ENCODE assay signal across 25 cellular contexts in genomic region chr18:31170335-31170734, GRCh38. TPM values are rescaled to one million over a fixed set of nuclear protein-coding genes. Genes with fewer than 3 reads are reported as not detected.
DNase-seq lines count a peak whose midpoint lies in the region; ATAC-seq, FAIRE-seq and TF ChIP-seq lines count a peak whose summit lies in the region.
"Had no signal": no experiment of that assay in that cellular context is flagged by ENCODE, and none has a peak within 500 bp of the region (broad histone marks: within the 10 kb centered on the region; RNA-seq: fewer than 3 reads in every experiment).

No MANE protein-coding gene starts in this region.

- no peak for FAIRE-seq in H1 (lab: Jason Lieb, UNC)
- FAIRE-seq: A549, GM12891, GM18507 had no signal

- peak; percentile 22 to 32; a peak in 3 of 4 replicates for TF ChIP-seq RAD21 in H1 (IDR thresholded peaks at IDR 0.05 in 1 of 2, conservative IDR thresholded peaks at IDR 0.05 in 1 of 2; ENCODE audit: low read depth in 2 of 2, low read length in 2 of 2)

- H4K8ac ChIP-seq in H1 (ENCODE audit: extremely low read depth, insufficient read depth, low read length): no peak overlapping the region

- no peak overlapping the region for H4K91ac ChIP-seq in H1 (replicated peaks; ENCODE audit: insufficient read length, low read length)

- H3K18ac ChIP-seq in H1 (ENCODE audit: extremely low read depth, low read length): no peak overlapping the region

- no peak overlapping the region for H2AK5ac ChIP-seq in H1 (ENCODE audit: low read depth, low read length)

- WGBS in H1 (ENCODE audit: extremely low coverage in 1 of 2, insufficient coverage in 1 of 2, insufficient read length in 1 of 2, insufficient replicate concordance in 2 of 2, low coverage in 1 of 2, low lambda C conversion rate in 2 of 2, missing lambda C conversion rate in 1 of 2), 2 experiments: 77% methylated on average over 4 of the region's 4 CpGs; no CpG with 5 or more reads in 1 of the 2 experiments
- 72 to 76% methylated on average over 4 of the region's 4 CpGs for WGBS in testis, 2 donors

- H2BK120ac ChIP-seq in H1 (replicated peaks; ENCODE audit: low read depth, low read length): no peak overlapping the region

- no peak overlapping the region for H3K56ac ChIP-seq in H1 (replicated peaks; ENCODE audit: insufficient read length, low read depth, low read length)

- H3K14ac ChIP-seq in H1 (ENCODE audit: insufficient read length): no peak overlapping the region

- H3K4me3 Mint-ChIP-seq in GM23338 (no peak overlapping the region), nephron progenitor cell (no peak overlapping the region)
- H3K4me3 Mint-ChIP-seq in activated T-cell treated with anti-CD3 and anti-CD28 coated beads, Interleukin-2, amount 50 U/mL, for 24 hours: no peak overlapping the region
- H3K4me3 Mint-ChIP-seq: CD4-positive, alpha-beta memory T cell had no signal

- no peak overlapping the region for H3K9ac ChIP-seq in H1 (replicated peaks in 1 of 4; ENCODE audit: extremely low read depth in 1 of 4, low read depth in 3 of 4, low read length in 3 of 4)
- H3K9ac ChIP-seq: BLaER1 treated with 17β-estradiol and CSF1 and Interleukin-3, amounts not matched to agents 10 nM and 100 nM had no signal

- no peaks in the 10 kb centered on the region for H3K79me1 ChIP-seq in H1 (ENCODE audit: low read depth, low read length)

- H3K36me3 Mint-ChIP-seq in GM23338 (ENCODE audit: low read depth): no peaks in the 10 kb centered on the region
- H3K36me3 Mint-ChIP-seq in nephron progenitor cell (ENCODE audit: low read depth): no peaks in the 10 kb centered on the region
- no peaks in the 10 kb centered on the region for H3K36me3 Mint-ChIP-seq in activated T-cell treated with anti-CD3 and anti-CD28 coated beads, Interleukin-2, amount 50 U/mL, for 24 hours (ENCODE audit: low read depth)
- H3K36me3 Mint-ChIP-seq: CD4-positive, alpha-beta memory T cell had no signal

- peaks cover 3% of the 10 kb centered on the region; the same call in 2 of the 3 replicates for H3K4me1 Mint-ChIP-seq in GM23338
- H3K4me1 Mint-ChIP-seq in nephron progenitor cell: peaks cover 13% of the 10 kb centered on the region
- H3K4me1 Mint-ChIP-seq in activated T-cell treated with anti-CD3 and anti-CD28 coated beads, Interleukin-2, amount 50 U/mL, for 24 hours (ENCODE audit: low read depth): no peaks in the 10 kb centered on the region

- no peaks in the 10 kb centered on the region for H3K23me2 ChIP-seq in H1 (ENCODE audit: low read depth, low read length)

- no peak overlapping the region for H2BK5ac ChIP-seq in H1 (ENCODE audit: low read depth, low read length)

- H2AFZ ChIP-seq in GM23338: no peak overlapping the region
- no peak overlapping the region for H2AFZ ChIP-seq in H1 (ENCODE audit: low read length)

- no peak for TF ChIP-seq POLR2A in H1 (IDR thresholded peaks at IDR 0.05; ENCODE audit: control extremely low read depth in 1 of 2, low read depth in 2 of 2, low read length in 2 of 2)
- TF ChIP-seq POLR2A in testis (IDR thresholded peaks at IDR 0.05): no peak

- H3K4me3 ChIP-seq in GM23338 (no peak overlapping the region), H1 (ENCODE audit: extremely low read depth in 1 of 4, insufficient read depth in 2 of 4, low read depth in 3 of 4, low read length in 4 of 4) (no peak overlapping the region), testis (no peak overlapping the region)
- H3K4me3 ChIP-seq: A549; BLaER1 treated with 17β-estradiol and CSF1 and Interleukin-3, amounts not matched to agents 10 nM and 100 nM; HAP-1 had no signal

- H3K36me3 ChIP-seq in GM23338 (ENCODE audit: insufficient read depth) (no peaks in the 10 kb centered on the region), H1 (ENCODE audit: control insufficient read depth in 2 of 4, insufficient read depth in 4 of 4, low read length in 3 of 4) (no peaks in the 10 kb centered on the region), testis (ENCODE audit: low read depth, missing control alignments) (no peaks in the 10 kb centered on the region)
- H3K36me3 ChIP-seq: BE2C; BLaER1 treated with 17β-estradiol and CSF1 and Interleukin-3, amounts not matched to agents 10 nM and 100 nM; HAP-1 had no signal

- intact Hi-C loops in testis (cut with DNase I; ENCODE audit: low total_unique reads): no loop called here

- H3K9me3 Mint-ChIP-seq in GM23338: no peaks in the 10 kb centered on the region
- H3K9me3 Mint-ChIP-seq in nephron progenitor cell: peaks cover 3% of the 10 kb centered on the region
- peaks cover 2% of the 10 kb centered on the region for H3K9me3 Mint-ChIP-seq in activated T-cell treated with anti-CD3 and anti-CD28 coated beads, Interleukin-2, amount 50 U/mL, for 24 hours

- no peaks in the 10 kb centered on the region for H3K9me3 ChIP-seq in H1 (ENCODE audit: insufficient read depth in 2 of 2, low read depth in 1 of 2, low read length in 1 of 2)
- no peaks in the 10 kb centered on the region for H3K9me3 ChIP-seq in testis
- H3K9me3 ChIP-seq: A549; BE2C; BLaER1 treated with 17β-estradiol and CSF1 and Interleukin-3, amounts not matched to agents 10 nM and 100 nM; HAP-1 had no signal

- H3K23ac ChIP-seq in H1 (ENCODE audit: insufficient read length): no peak overlapping the region

- peaks cover 3% of the 10 kb centered on the region for H3K27me3 Mint-ChIP-seq in GM23338 (ENCODE audit: insufficient read depth, low read depth, poor library complexity)
- no peaks in the 10 kb centered on the region for H3K27me3 Mint-ChIP-seq in nephron progenitor cell (ENCODE audit: low read depth, poor library complexity)
- H3K27me3 Mint-ChIP-seq in activated T-cell treated with anti-CD3 and anti-CD28 coated beads, Interleukin-2, amount 50 U/mL, for 24 hours: no peaks in the 10 kb centered on the region
- H3K27me3 Mint-ChIP-seq: CD4-positive, alpha-beta memory T cell had no signal

- no peak overlapping the region for H4K5ac ChIP-seq in H1 (ENCODE audit: insufficient read length, low read depth, low read length)

- CTCF ChIA-PET in H1 (lab: Charles Lee; ENCODE audit: partially characterized antibody): no interaction called here

- H2BK12ac ChIP-seq in H1 (ENCODE audit: low read depth, low read length): no peak overlapping the region

- H3K27ac Mint-ChIP-seq in GM23338: no peak overlapping the region
- peak overlapping the region; percentile 30 for H3K27ac Mint-ChIP-seq in nephron progenitor cell
- H3K27ac Mint-ChIP-seq in activated T-cell treated with anti-CD3 and anti-CD28 coated beads, Interleukin-2, amount 50 U/mL, for 24 hours: no peak overlapping the region
- H3K27ac Mint-ChIP-seq: CD4-positive, alpha-beta memory T cell had no signal

- H3K4me2 ChIP-seq in GM23338: no peak overlapping the region
- H3K4me2 ChIP-seq in H1 (ENCODE audit: insufficient read depth in 1 of 2, low read depth in 2 of 2, low read length in 2 of 2): no peak overlapping the region
- H3K4me2 ChIP-seq: A549; BLaER1 treated with 17β-estradiol and CSF1 and Interleukin-3, amounts not matched to agents 10 nM and 100 nM had no signal

- H3K79me2 ChIP-seq in GM23338 (replicated peaks; ENCODE audit: insufficient read depth) (no peaks in the 10 kb centered on the region), H1 (ENCODE audit: control insufficient read depth in 1 of 2, insufficient read depth in 2 of 2, low read length in 2 of 2) (no peaks in the 10 kb centered on the region)

- H3K4ac ChIP-seq in H1 (replicated peaks; ENCODE audit: insufficient read length, low read depth, low read length): no peak overlapping the region

- no peak for TF ChIP-seq EP300 in H1 (IDR thresholded peaks at IDR 0.05; ENCODE audit: borderline replicate concordance in 1 of 2, low read depth in 2 of 2, low read length in 2 of 2)

- TF ChIP-seq CTCF in GM23338 (conservative IDR thresholded peaks at IDR 0.05; ENCODE audit: low read depth in 2 of 2) (peak; percentile 8 to 16; a peak in 1 of 4 replicates), LNCAP (IDR thresholded peaks at IDR 0.05) (peak; percentile 28; the same call in 1 of the 2 replicates), H1 (IDR thresholded peaks at IDR 0.05; ENCODE audit: control extremely low read depth in 1 of 3, insufficient read depth in 1 of 3, low read depth in 1 of 3, low read length in 3 of 3) (peak in 1 of 3 experiments; percentile 37; a peak in 2 of 4 replicates), nephron progenitor cell (IDR thresholded peaks at IDR 0.05) (no peak), testis (IDR thresholded peaks at IDR 0.05) (no peak)

- no peak for DNase-seq in GM23338 (ENCODE audit: low spot score)
- no peak for DNase-seq in H1 (ENCODE audit: low read depth in 1 of 2, low spot score in 2 of 2)
- no peak for DNase-seq in nephron progenitor cell
- no peak for DNase-seq in testis
- no peak for DNase-seq in KG1 (lab: John Stamatoyannopoulos, UW)
- DNase-seq in activated T-cell treated with anti-CD3 and anti-CD28 coated beads, Interleukin-2, amount 50 U/mL, for 24 hours: no peak
- DNase-seq: 8988T; ACHN; AML-193; BE2C; Calu3; CD4-positive, alpha-beta memory T cell; COR-L47; DMS53; DMS79 treated with DMSO at 0.1 percent for 48 hours; GF-D8 had no signal

- no peaks in the 10 kb centered on the region for H4K20me1 ChIP-seq in GM23338 (replicated peaks; ENCODE audit: insufficient read depth)
- no peaks in the 10 kb centered on the region for H4K20me1 ChIP-seq in H1 (replicated peaks in 1 of 2; ENCODE audit: control insufficient read depth in 1 of 2, insufficient read depth in 2 of 2, low read length in 2 of 2)
- H4K20me1 ChIP-seq: BLaER1 treated with 17β-estradiol and CSF1 and Interleukin-3, amounts not matched to agents 10 nM and 100 nM had no signal

- H3F3A ChIP-seq in GM23338 (replicated peaks; ENCODE audit: low read depth): no peaks in the 10 kb centered on the region

- H2BK20ac ChIP-seq in H1 (ENCODE audit: low read length): no peak overlapping the region

- no peaks in the 10 kb centered on the region for H3K4me1 ChIP-seq in GM23338 (ENCODE audit: insufficient read depth)
- peaks cover 0 to 2% (median 0%) of the 10 kb centered on the region in 4 experiments; a peak in 1 of 7 replicates for H3K4me1 ChIP-seq in H1 (replicated peaks in 1 of 4; ENCODE audit: control insufficient read depth in 3 of 4, insufficient read depth in 4 of 4, low read length in 3 of 4)
- H3K4me1 ChIP-seq in testis: no peaks in the 10 kb centered on the region
- H3K4me1 ChIP-seq: A549; BE2C; BLaER1 treated with 17β-estradiol and CSF1 and Interleukin-3, amounts not matched to agents 10 nM and 100 nM; HAP-1 had no signal

- POLR2A ChIA-PET in H1 (lab: Charles Lee; ENCODE audit: partially characterized antibody): no interaction called here

- H3K27ac ChIP-seq in GM23338 (ENCODE audit: low read depth): no peak overlapping the region
- no peak overlapping the region for H3K27ac ChIP-seq in H1 (ENCODE audit: low read depth, low read length)
- no peak overlapping the region for H3K27ac ChIP-seq in testis
- H3K27ac ChIP-seq: A549; BLaER1 treated with 17β-estradiol and CSF1 and Interleukin-3, amounts not matched to agents 10 nM and 100 nM had no signal

- ATAC-seq in GM23338 (no peak), GM19351 (IDR thresholded peaks at IDR 0.05; ENCODE audit: unreplicated experiment) (no peak)
- ATAC-seq: A549 had no signal

- H3K27me3 ChIP-seq in GM23338 (ENCODE audit: insufficient read depth) (no peaks in the 10 kb centered on the region), H1 (replicated peaks in 1 of 4; ENCODE audit: control insufficient read depth in 3 of 4, extremely low read depth in 1 of 4, insufficient read depth in 3 of 4, low read length in 3 of 4) (no peaks in the 10 kb centered on the region), testis (no peaks in the 10 kb centered on the region)
- H3K27me3 ChIP-seq: BE2C; BLaER1 treated with 17β-estradiol and CSF1 and Interleukin-3, amounts not matched to agents 10 nM and 100 nM had no signal

- no peaks in the 10 kb centered on the region for H3K9me2 ChIP-seq in GM23338 (ENCODE audit: insufficient read depth)

- no peak overlapping the region for H2BK15ac ChIP-seq in H1 (ENCODE audit: low read length)

RNA-seq across cellular contexts. Expression of gene DSC1, which starts 7.7 kb away (rescaled TPM):
- total RNA-seq in GM23338 (2014; rRNA removed; shearing (Covaris generic)): not detected in 2 replicates
- polyA plus RNA-seq in GM23338 (2016; fragmentation: Nextera tagmentation; extraction: Ambion mirVana) (not detected in 2 replicates), H1 (2011; rRNA removed) (0.02 TPM in 1 of 2 replicates, not detected in the other), testis (ENCODE audit: insufficient read depth, low read depth, low replicate concordance) (0.07 TPM)
- total RNA-seq in H1 (2021; fragmentation: NEBNext Ultra II Directional; extraction: Animal tissue kit (Norgen Biotek cat#: 25700)): not detected in 2 replicates
- polyA plus RNA-seq in H1 (2011; cell fraction: cytosol; rRNA removed): not detected
- polyA plus RNA-seq in H1 (2011; cell fraction: nucleus; rRNA removed): not detected
- polyA plus RNA-seq in H1 (2012, experiment 1 of 2): not detected in 4 replicates
- not detected for polyA plus RNA-seq in H1 (2012, experiment 2 of 2)
- 0.02 TPM for polyA plus RNA-seq in H1 (2013, experiment 1 of 2)
- 0.02 TPM for polyA plus RNA-seq in H1 (2013, experiment 2 of 2)
- polyA minus RNA-seq in H1 (2011; rRNA and poly(A)+ RNA removed): 0.02 TPM in 1 of 2 replicates, not detected in the other
- polyA minus RNA-seq in H1 (2011; cell fraction: cytosol; rRNA and poly(A)+ RNA removed): not detected
- not detected for polyA minus RNA-seq in H1 (2011; cell fraction: nucleus; rRNA and poly(A)+ RNA removed)
- total RNA-seq in testis: under 1 TPM in 1 of 2 donors, not detected in 1; 0.12 TPM
- total RNA-seq: Calu3, Daoy, G401 had no signal
- polyA plus RNA-seq: A549 had no signal

Comparison
In these comparisons a context has a peak if more than half of its experiments do, and no peak if none do; other contexts are left out.
1. CTCF ChIP-seq: peak in GM23338 (2 of 2) and LNCAP (single experiment); none in nephron progenitor cell (single experiment) and testis (0 of 3).